In the genomic region with DNA sequence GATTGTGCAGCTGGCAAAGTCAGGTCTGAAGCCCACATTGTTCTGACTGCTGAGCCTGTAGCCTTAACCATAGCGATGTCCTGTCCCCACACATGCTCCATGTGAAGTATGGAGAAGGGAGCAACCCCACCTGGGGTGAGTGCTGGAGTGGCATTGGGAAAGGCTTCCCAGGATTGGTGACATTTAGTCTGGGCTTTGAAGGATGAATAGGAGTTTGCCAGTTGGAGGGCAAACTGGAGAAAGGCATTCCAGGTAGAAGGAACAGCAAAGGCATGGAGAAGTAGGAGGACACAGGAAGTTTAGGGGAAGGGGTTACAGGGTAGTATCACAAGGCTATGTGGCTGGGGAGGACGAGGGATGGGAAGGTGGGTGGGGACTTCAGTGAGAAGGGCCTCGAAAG, we compare ENCODE assay signal across 4 cellular contexts.
TF ChIP-seq lines count a peak whose summit lies in the region.

No MANE protein-coding gene starts in this region.

TF ChIP-seq in SK-N-SH treated with all-trans-retinoic acid at 6 μM for 48 hours, 23 proteins besides CTCF, POLR2A, EP300 and RAD21:
- TF ChIP-seq PPARA (CRISPR knock-in tag; IDR thresholded peaks at IDR 0.05; ENCODE audit: borderline replicate concordance) (no peak), TCF4 (CRISPR knock-in tag; IDR thresholded peaks at IDR 0.05; ENCODE audit: borderline replicate concordance) (no peak), OSR1 (CRISPR knock-in tag; IDR thresholded peaks at IDR 0.05) (no peak), BACH2 (CRISPR knock-in tag; IDR thresholded peaks at IDR 0.05; ENCODE audit: borderline replicate concordance) (no peak), TOX (CRISPR knock-in tag; IDR thresholded peaks at IDR 0.05; ENCODE audit: borderline replicate concordance) (no peak), ZNF70 (CRISPR knock-in tag; IDR thresholded peaks at IDR 0.05) (no peak), SNAI2 (CRISPR knock-in tag; IDR thresholded peaks at IDR 0.05) (no peak), ZFP3 (CRISPR knock-in tag; IDR thresholded peaks at IDR 0.05) (peak; percentile 96)
TF ChIP-seq in SK-N-SH treated with all-trans-retinoic acid at 6 μM for 48 hours: peak in this region for 1.

TF ChIP-seq in SK-N-SH, 30 proteins besides CTCF, POLR2A, EP300 and RAD21:
- no peak for TF ChIP-seq TEAD4 (IDR thresholded peaks at IDR 0.05; ENCODE audit: borderline replicate concordance, insufficient read depth)
- TF ChIP-seq NRF1 (IDR thresholded peaks at IDR 0.05; ENCODE audit: low read depth, low read length) = no peak
- TF ChIP-seq YY1 (IDR thresholded peaks at IDR 0.05; ENCODE audit: low read depth) = no peak
- no peak for TF ChIP-seq EZH2phosphoT487 (IDR thresholded peaks at IDR 0.05; ENCODE audit: borderline replicate concordance, low read depth)
- no peak for TF ChIP-seq POLR2AphosphoS5 (IDR thresholded peaks at IDR 0.05; ENCODE audit: low read depth, low read length)
- no peak for TF ChIP-seq JUND (IDR thresholded peaks at IDR 0.05)
- TF ChIP-seq, protein P1, sequence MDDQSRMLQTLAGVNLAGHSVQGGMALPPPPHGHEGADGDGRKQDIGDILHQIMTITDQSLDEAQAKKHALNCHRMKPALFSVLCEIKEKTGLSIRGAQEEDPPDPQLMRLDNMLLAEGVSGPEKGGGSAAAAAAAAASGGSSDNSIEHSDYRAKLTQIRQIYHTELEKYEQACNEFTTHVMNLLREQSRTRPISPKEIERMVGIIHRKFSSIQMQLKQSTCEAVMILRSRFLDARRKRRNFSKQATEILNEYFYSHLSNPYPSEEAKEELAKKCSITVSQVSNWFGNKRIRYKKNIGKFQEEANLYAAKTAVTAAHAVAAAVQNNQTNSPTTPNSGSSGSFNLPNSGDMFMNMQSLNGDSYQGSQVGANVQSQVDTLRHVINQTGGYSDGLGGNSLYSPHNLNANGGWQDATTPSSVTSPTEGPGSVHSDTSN (IDR thresholded peaks at IDR 0.05) = no peak
- TF ChIP-seq SIN3A (IDR thresholded peaks at IDR 0.05; ENCODE audit: borderline replicate concordance, low read depth, low read length) = no peak
- TF ChIP-seq NFIC (IDR thresholded peaks at IDR 0.05; ENCODE audit: borderline replicate concordance) = no peak
- TF ChIP-seq TCF12 (IDR thresholded peaks at IDR 0.05) = no peak
- TF ChIP-seq TAF1 (IDR thresholded peaks at IDR 0.05; ENCODE audit: borderline replicate concordance, low read depth, low read length) = no peak
- TF ChIP-seq, protein P2, sequence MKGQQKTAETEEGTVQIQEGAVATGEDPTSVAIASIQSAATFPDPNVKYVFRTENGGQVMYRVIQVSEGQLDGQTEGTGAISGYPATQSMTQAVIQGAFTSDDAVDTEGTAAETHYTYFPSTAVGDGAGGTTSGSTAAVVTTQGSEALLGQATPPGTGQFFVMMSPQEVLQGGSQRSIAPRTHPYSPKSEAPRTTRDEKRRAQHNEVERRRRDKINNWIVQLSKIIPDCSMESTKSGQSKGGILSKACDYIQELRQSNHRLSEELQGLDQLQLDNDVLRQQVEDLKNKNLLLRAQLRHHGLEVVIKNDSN (IDR thresholded peaks at IDR 0.05; ENCODE audit: borderline replicate concordance, low read depth) = no peak
- no peak for TF ChIP-seq RFX5 (IDR thresholded peaks at IDR 0.05; ENCODE audit: low read length)
- TF ChIP-seq, protein P3, sequence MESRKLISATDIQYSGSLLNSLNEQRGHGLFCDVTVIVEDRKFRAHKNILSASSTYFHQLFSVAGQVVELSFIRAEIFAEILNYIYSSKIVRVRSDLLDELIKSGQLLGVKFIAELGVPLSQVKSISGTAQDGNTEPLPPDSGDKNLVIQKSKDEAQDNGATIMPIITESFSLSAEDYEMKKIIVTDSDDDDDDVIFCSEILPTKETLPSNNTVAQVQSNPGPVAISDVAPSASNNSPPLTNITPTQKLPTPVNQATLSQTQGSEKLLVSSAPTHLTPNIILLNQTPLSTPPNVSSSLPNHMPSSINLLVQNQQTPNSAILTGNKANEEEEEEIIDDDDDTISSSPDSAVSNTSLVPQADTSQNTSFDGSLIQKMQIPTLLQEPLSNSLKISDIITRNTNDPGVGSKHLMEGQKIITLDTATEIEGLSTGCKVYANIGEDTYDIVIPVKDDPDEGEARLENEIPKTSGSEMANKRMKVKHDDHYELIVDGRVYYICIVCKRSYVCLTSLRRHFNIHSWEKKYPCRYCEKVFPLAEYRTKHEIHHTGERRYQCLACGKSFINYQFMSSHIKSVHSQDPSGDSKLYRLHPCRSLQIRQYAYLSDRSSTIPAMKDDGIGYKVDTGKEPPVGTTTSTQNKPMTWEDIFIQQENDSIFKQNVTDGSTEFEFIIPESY (IDR thresholded peaks at IDR 0.05; ENCODE audit: borderline replicate concordance, low read depth) = no peak
- no peak for TF ChIP-seq SMC3 (IDR thresholded peaks at IDR 0.05; ENCODE audit: low read depth, low read length)
- TF ChIP-seq FOXJ3 (CRISPR knock-in tag; IDR thresholded peaks at IDR 0.05) = no peak
- TF ChIP-seq, protein P4, sequence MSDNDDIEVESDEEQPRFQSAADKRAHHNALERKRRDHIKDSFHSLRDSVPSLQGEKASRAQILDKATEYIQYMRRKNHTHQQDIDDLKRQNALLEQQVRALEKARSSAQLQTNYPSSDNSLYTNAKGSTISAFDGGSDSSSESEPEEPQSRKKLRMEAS (IDR thresholded peaks at IDR 0.05; ENCODE audit: low read depth) = no peak
TF ChIP-seq in SK-N-SH: peak in this region for 0.

TF ChIP-seq in HEK293, 187 proteins besides CTCF, POLR2A, EP300 and RAD21:
- TF ChIP-seq ZFP3 (tag by site-specific recombination; IDR thresholded peaks at IDR 0.05; ENCODE audit: low read depth) = peak; percentile 97
- TF ChIP-seq, protein P5, sequence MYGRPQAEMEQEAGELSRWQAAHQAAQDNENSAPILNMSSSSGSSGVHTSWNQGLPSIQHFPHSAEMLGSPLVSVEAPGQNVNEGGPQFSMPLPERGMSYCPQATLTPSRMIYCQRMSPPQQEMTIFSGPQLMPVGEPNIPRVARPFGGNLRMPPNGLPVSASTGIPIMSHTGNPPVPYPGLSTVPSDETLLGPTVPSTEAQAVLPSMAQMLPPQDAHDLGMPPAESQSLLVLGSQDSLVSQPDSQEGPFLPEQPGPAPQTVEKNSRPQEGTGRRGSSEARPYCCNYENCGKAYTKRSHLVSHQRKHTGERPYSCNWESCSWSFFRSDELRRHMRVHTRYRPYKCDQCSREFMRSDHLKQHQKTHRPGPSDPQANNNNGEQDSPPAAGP (tag by site-specific recombination; IDR thresholded peaks at IDR 0.05) = no peak

TF ChIP-seq in H1, 55 proteins besides CTCF, POLR2A, EP300 and RAD21:
- TF ChIP-seq RFX5 (IDR thresholded peaks at IDR 0.05; ENCODE audit: borderline replicate concordance, low read depth, low read length) = no peak
- TF ChIP-seq, protein P4 (IDR thresholded peaks at IDR 0.05) = no peak
- TF ChIP-seq SP2 (IDR thresholded peaks at IDR 0.05; ENCODE audit: low read length) = no peak
- no peak for TF ChIP-seq TBP (IDR thresholded peaks at IDR 0.05; ENCODE audit: low read depth, low read length)
- no peak for TF ChIP-seq BCL11A (IDR thresholded peaks at IDR 0.05; ENCODE audit: low read depth in 2 of 2, low read length in 2 of 2)
- no peak for TF ChIP-seq SIX5 (IDR thresholded peaks at IDR 0.05; ENCODE audit: low read depth, low read length)
- TF ChIP-seq POU5F1 (IDR thresholded peaks at IDR 0.05; ENCODE audit: low read depth, low read length) = no peak
- TF ChIP-seq EGR1 (IDR thresholded peaks at IDR 0.05; ENCODE audit: borderline replicate concordance, low read depth, low read length) = no peak
- TF ChIP-seq SP4 (IDR thresholded peaks at IDR 0.05; ENCODE audit: low read length) = no peak
- no peak for TF ChIP-seq CHD1 (IDR thresholded peaks at IDR 0.05; ENCODE audit: low read depth, low read length)
- TF ChIP-seq, protein P6, sequence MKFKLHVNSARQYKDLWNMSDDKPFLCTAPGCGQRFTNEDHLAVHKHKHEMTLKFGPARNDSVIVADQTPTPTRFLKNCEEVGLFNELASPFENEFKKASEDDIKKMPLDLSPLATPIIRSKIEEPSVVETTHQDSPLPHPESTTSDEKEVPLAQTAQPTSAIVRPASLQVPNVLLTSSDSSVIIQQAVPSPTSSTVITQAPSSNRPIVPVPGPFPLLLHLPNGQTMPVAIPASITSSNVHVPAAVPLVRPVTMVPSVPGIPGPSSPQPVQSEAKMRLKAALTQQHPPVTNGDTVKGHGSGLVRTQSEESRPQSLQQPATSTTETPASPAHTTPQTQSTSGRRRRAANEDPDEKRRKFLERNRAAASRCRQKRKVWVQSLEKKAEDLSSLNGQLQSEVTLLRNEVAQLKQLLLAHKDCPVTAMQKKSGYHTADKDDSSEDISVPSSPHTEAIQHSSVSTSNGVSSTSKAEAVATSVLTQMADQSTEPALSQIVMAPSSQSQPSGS (IDR thresholded peaks at IDR 0.05; ENCODE audit: low read length) = no peak
- no peak for TF ChIP-seq EZH2 (IDR thresholded peaks at IDR 0.05; ENCODE audit: low read depth, low read length, severe bottlenecking)
- no peak for TF ChIP-seq CBX8 (IDR thresholded peaks at IDR 0.05; ENCODE audit: borderline replicate concordance, low read depth, low read length)
- TF ChIP-seq GABPA (IDR thresholded peaks at IDR 0.05; ENCODE audit: borderline replicate concordance, insufficient read depth, low read length) = no peak
- no peak for TF ChIP-seq TEAD4 (IDR thresholded peaks at IDR 0.05; ENCODE audit: low read depth, low read length)
